13 cellular contexts compared by ENCODE assay signal in the genomic region with DNA sequence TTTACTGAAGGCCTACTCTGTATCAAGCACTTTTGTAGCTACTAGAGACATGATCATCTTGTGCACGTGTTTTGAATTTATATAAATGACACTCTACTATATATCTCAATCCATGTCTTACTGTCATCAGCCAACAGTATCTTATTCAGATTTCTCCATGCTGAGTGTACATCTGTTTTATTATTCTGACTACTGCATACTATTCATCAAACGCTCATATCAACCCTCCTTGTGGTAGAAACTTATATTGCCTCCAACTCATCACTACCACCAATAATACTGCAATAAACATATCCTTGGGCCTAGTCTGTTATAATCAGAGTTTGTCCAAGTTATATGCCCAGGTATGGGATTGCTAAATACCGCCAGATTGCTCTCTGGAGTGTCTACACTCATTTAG.
DNase-seq lines count a peak whose midpoint lies in the region; ATAC-seq, FAIRE-seq and TF ChIP-seq lines count a peak whose summit lies in the region.
"Had no signal": no experiment of that assay in that cellular context is flagged by ENCODE, and none has a peak within 500 bp of the region (broad histone marks: within the 10 kb centered on the region; RNA-seq: fewer than 3 reads in every experiment).

No MANE protein-coding gene starts in this region.

- H3K4me3 Mint-ChIP-seq in CD14-positive monocyte (no peak overlapping the region), astrocyte (ENCODE audit: unreplicated experiment) (no peak overlapping the region), memory B cell (no peak overlapping the region)
- no peak overlapping the region for H3K4me3 Mint-ChIP-seq in activated CD4-positive, alpha-beta memory T cell treated with anti-CD3 and anti-CD28 coated beads for 36 hours
- H3K4me3 Mint-ChIP-seq: activated CD4-positive, alpha-beta T cell treated with anti-CD3 and anti-CD28 coated beads, Interleukin-2, amount 10 ng/mL, durations not matched to agents 24 days and 14 days had no signal

- H3K9me3 ChIP-seq in astrocyte (ENCODE audit: insufficient read depth, low read depth, low read length) = no peaks in the 10 kb centered on the region
- H3K9me3 ChIP-seq: psoas muscle had no signal

- H3K9me3 Mint-ChIP-seq in CD14-positive monocyte (peaks cover 0 to 3% (median 2%) of the 10 kb centered on the region in 7 donors), astrocyte (ENCODE audit: unreplicated experiment) (no peaks in the 10 kb centered on the region), memory B cell (peaks cover 1% of the 10 kb centered on the region)
- no peaks in the 10 kb centered on the region for H3K9me3 Mint-ChIP-seq in activated CD4-positive, alpha-beta memory T cell treated with anti-CD3 and anti-CD28 coated beads for 36 hours

- H2AFZ ChIP-seq in astrocyte (ENCODE audit: low read depth, low read length) = no peak overlapping the region

- H3K27me3 ChIP-seq in astrocyte (ENCODE audit: insufficient read depth, low read length) (no peaks in the 10 kb centered on the region), mesendoderm (ENCODE audit: insufficient read depth, low read length, poor library complexity) (no peaks in the 10 kb centered on the region)

- peak; percentile 61 for ATAC-seq in memory B cell (ENCODE audit: low read depth)

- POLR2A ChIA-PET in activated CD4-positive, alpha-beta memory T cell treated with anti-CD3 and anti-CD28 coated beads for 36 hours (lab: Charles Lee) = no interaction called here

- H3K4me2 ChIP-seq in astrocyte (ENCODE audit: low read length) = no peak overlapping the region
- H3K4me2 ChIP-seq in mesendoderm (ENCODE audit: low read length) = no peak overlapping the region

- CTCF ChIA-PET in activated CD4-positive, alpha-beta memory T cell treated with anti-CD3 and anti-CD28 coated beads for 36 hours (lab: Charles Lee) = no interaction called here

- H3K4me1 ChIP-seq in astrocyte (ENCODE audit: insufficient read depth, low read length) (no peaks in the 10 kb centered on the region), mesendoderm (ENCODE audit: control insufficient read depth, low read depth, low read length) (no peaks in the 10 kb centered on the region)

- H2BK15ac ChIP-seq in mesendoderm (replicated peaks; ENCODE audit: low read depth) = no peak overlapping the region

- no peak overlapping the region for H4K8ac ChIP-seq in mesendoderm (ENCODE audit: low read depth, low read length)

- DNase-seq in CD14-positive monocyte (ENCODE audit: low spot score) (no peak), HT-29 (ENCODE audit: low spot score) (peak; percentile 63), astrocyte (ENCODE audit: low read depth) (no peak), memory B cell (ENCODE audit: low spot score in 2 of 2) (no peak), mesendoderm (no peak), GM19239 (ENCODE audit: insufficient read length, low spot score) (no peak), activated gamma-delta T cell treated with Interleukin-2 at 50 U/mL for 16 hours (no peak)
- no peak for DNase-seq in activated CD4-positive, alpha-beta memory T cell treated with anti-CD3 and anti-CD28 coated beads for 36 hours
- DNase-seq: activated CD4-positive, alpha-beta T cell treated with anti-CD3 and anti-CD28 coated beads, Interleukin-2, amount 10 ng/mL, durations not matched to agents 24 days and 14 days; amniotic stem cell; islet precursor cell; psoas muscle had no signal

- H2BK5ac ChIP-seq in mesendoderm (ENCODE audit: low read length) = no peak overlapping the region

- H3K9ac ChIP-seq in astrocyte (ENCODE audit: low read length) (no peak overlapping the region), mesendoderm (ENCODE audit: low read length) (no peak overlapping the region)

- 100% methylated on average over 1 of the region's 3 CpGs for WGBS in mesendoderm (ENCODE audit: extremely low coverage, insufficient coverage, low lambda C conversion rate)

- FAIRE-seq in astrocyte (lab: Jason Lieb, UNC) (peak; percentile 50), GM19239 (lab: Jason Lieb, UNC) (no peak)

- no peak overlapping the region for H3K18ac ChIP-seq in mesendoderm (ENCODE audit: low read length)

- H4K5ac ChIP-seq in mesendoderm (ENCODE audit: low read length) = no peak overlapping the region

- intact Hi-C loops in CD14-positive monocyte (cut with micrococcal nuclease) = loop anchor here in 1 of 2 donors (10.0 kb wide), 1 partner anchor 53 kb away; no protein-coding TSS in a partner anchor
- intact Hi-C loops in activated CD4-positive, alpha-beta memory T cell treated with anti-CD3 and anti-CD28 coated beads for 36 hours (cut with micrococcal nuclease) = no loop called here

- H3K27ac Mint-ChIP-seq in CD14-positive monocyte (no peak overlapping the region), astrocyte (ENCODE audit: unreplicated experiment) (no peak overlapping the region), memory B cell (no peak overlapping the region)
- H3K27ac Mint-ChIP-seq in activated CD4-positive, alpha-beta memory T cell treated with anti-CD3 and anti-CD28 coated beads for 36 hours = no peak overlapping the region
- H3K27ac Mint-ChIP-seq: activated CD4-positive, alpha-beta T cell treated with anti-CD3 and anti-CD28 coated beads, Interleukin-2, amount 10 ng/mL, durations not matched to agents 24 days and 14 days had no signal

- H3K56ac ChIP-seq in mesendoderm (ENCODE audit: low read length) = no peak overlapping the region

- no peak overlapping the region for H3K4ac ChIP-seq in mesendoderm (ENCODE audit: low read depth, low read length)

- H3K79me2 ChIP-seq in astrocyte (ENCODE audit: insufficient read depth, low read length) = no peaks in the 10 kb centered on the region
- H3K79me2 ChIP-seq in mesendoderm (ENCODE audit: control insufficient read depth, insufficient read depth, low read length) = no peaks in the 10 kb centered on the region

- no peak overlapping the region for H3K23ac ChIP-seq in mesendoderm (ENCODE audit: low read length)

- H3K36me3 Mint-ChIP-seq in CD14-positive monocyte (no peaks in the 10 kb centered on the region), astrocyte (ENCODE audit: low read depth, unreplicated experiment) (no peaks in the 10 kb centered on the region), memory B cell (no peaks in the 10 kb centered on the region)
- H3K36me3 Mint-ChIP-seq in activated CD4-positive, alpha-beta memory T cell treated with anti-CD3 and anti-CD28 coated beads for 36 hours = no peaks in the 10 kb centered on the region

- H3K27ac ChIP-seq in astrocyte (ENCODE audit: low read depth, low read length) (no peak overlapping the region), mesendoderm (ENCODE audit: low read depth, low read length) (no peak overlapping the region)
- H3K27ac ChIP-seq: epithelial cell of prostate, psoas muscle had no signal

- no peaks in the 10 kb centered on the region for H4K20me1 ChIP-seq in astrocyte (ENCODE audit: insufficient read depth, low read length)

- peak; percentile 42 for TF ChIP-seq CTCF in CD14-positive monocyte (IDR thresholded peaks at IDR 0.05)
- peak; percentile 18 for TF ChIP-seq CTCF in astrocyte (IDR thresholded peaks at IDR 0.05; ENCODE audit: insufficient read depth, low read depth, low read length)

- H3K36me3 ChIP-seq in astrocyte (ENCODE audit: insufficient read depth, low read length) = no peaks in the 10 kb centered on the region
- no peaks in the 10 kb centered on the region for H3K36me3 ChIP-seq in mesendoderm (ENCODE audit: control insufficient read depth, insufficient read depth, low read length)

- no peak overlapping the region for H2BK120ac ChIP-seq in mesendoderm (ENCODE audit: low read depth, low read length)

- H3K4me1 Mint-ChIP-seq in CD14-positive monocyte = peaks cover 15% of the 10 kb centered on the region
- H3K4me1 Mint-ChIP-seq in astrocyte (ENCODE audit: low read depth, unreplicated experiment) = no peaks in the 10 kb centered on the region
- H3K4me1 Mint-ChIP-seq in memory B cell = peaks cover 4% of the 10 kb centered on the region
- peaks cover 4% of the 10 kb centered on the region for H3K4me1 Mint-ChIP-seq in activated CD4-positive, alpha-beta memory T cell treated with anti-CD3 and anti-CD28 coated beads for 36 hours (ENCODE audit: low read depth)

- peaks cover 0 to 1% (median 0%) of the 10 kb centered on the region in 3 donors for H3K27me3 Mint-ChIP-seq in CD14-positive monocyte (ENCODE audit: low read depth in 3 of 3)
- H3K27me3 Mint-ChIP-seq in astrocyte (ENCODE audit: low read depth, unreplicated experiment) = peaks cover 2% of the 10 kb centered on the region
- no peaks in the 10 kb centered on the region for H3K27me3 Mint-ChIP-seq in memory B cell
- H3K27me3 Mint-ChIP-seq in activated CD4-positive, alpha-beta memory T cell treated with anti-CD3 and anti-CD28 coated beads for 36 hours = no peaks in the 10 kb centered on the region
- H3K27me3 Mint-ChIP-seq: activated CD4-positive, alpha-beta T cell treated with anti-CD3 and anti-CD28 coated beads, Interleukin-2, amount 10 ng/mL, durations not matched to agents 24 days and 14 days had no signal

- no peaks in the 10 kb centered on the region for H3K79me1 ChIP-seq in mesendoderm (ENCODE audit: low read length)

- no peak overlapping the region for H3K4me3 ChIP-seq in astrocyte (ENCODE audit: insufficient read depth, low read depth, low read length)
- H3K4me3 ChIP-seq in mesendoderm (ENCODE audit: low read length) = no peak overlapping the region
- H3K4me3 ChIP-seq: psoas muscle had no signal

- no peak overlapping the region for H2AK5ac ChIP-seq in mesendoderm (ENCODE audit: low read length)
